12 cellular contexts compared by ENCODE assay signal in the genomic region with DNA sequence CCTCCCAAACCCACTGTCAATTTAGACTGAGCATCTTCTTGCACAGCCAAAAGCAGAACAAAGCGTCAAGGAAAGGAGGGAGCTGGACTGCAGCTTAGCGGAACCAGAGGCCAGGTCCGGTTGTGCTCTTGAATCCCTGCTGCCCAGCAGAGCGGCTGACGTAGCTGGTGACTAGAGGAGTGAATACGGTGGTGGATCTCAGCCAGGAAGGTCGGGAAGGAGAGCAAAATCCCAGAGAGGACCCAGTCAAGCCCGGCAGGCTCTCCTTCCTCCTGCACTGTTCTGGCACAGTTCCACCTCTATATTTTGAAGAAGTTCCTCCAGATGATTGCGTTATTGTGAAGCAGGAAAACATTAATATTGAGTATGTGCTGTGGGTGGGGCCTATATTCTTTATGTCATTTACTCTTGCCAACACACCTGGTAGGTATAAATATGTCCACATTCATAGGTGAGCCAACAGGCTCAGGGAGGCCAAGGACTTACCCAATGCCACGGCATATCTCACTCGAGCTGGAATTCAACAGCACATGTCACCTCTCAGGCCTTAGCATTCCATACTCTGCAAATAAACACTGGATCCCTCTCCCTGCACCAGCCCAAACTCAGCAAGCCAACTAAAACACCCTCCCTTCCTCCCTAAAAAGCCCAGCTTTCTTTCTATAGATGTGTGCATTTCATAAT. TPM values are rescaled to one million over a fixed set of nuclear protein-coding genes. Genes with fewer than 3 reads are reported as not detected.
DNase-seq lines count a peak whose midpoint lies in the region; TF ChIP-seq lines count a peak whose summit lies in the region.
"Had no signal": no experiment of that assay in that cellular context is flagged by ENCODE, and none has a peak within 500 bp of the region (broad histone marks: within the 10 kb centered on the region; RNA-seq: fewer than 3 reads in every experiment).

No MANE protein-coding gene starts in this region.

- H3K4me2 ChIP-seq in MM.1S (ENCODE audit: low read depth, low read length): no peak overlapping the region
- H3K4me2 ChIP-seq in hepatocyte: no peak overlapping the region

- H2AFZ ChIP-seq in MM.1S (ENCODE audit: low read length): no peak overlapping the region
- H2AFZ ChIP-seq in hepatocyte: no peak overlapping the region

- H3K4me3 ChIP-seq in HL-60 (replicated peaks; ENCODE audit: insufficient read depth, low read length): peak overlapping the region; percentile 20
- no peak overlapping the region for H3K4me3 ChIP-seq in left ventricle myocardium inferior
- no peak overlapping the region for H3K4me3 ChIP-seq in sigmoid colon
- H3K4me3 ChIP-seq in MM.1S (ENCODE audit: low read length): no peak overlapping the region
- no peak overlapping the region for H3K4me3 ChIP-seq in hepatocyte

- peaks cover 28% of the 10 kb centered on the region for H3K4me1 ChIP-seq in left ventricle myocardium inferior
- H3K4me1 ChIP-seq in sigmoid colon: peaks cover 0 to 29% (median 13%) of the 10 kb centered on the region in 4 donors
- H3K4me1 ChIP-seq in MM.1S (ENCODE audit: low read length): no peaks in the 10 kb centered on the region
- no peaks in the 10 kb centered on the region for H3K4me1 ChIP-seq in hepatocyte (ENCODE audit: insufficient read depth)

- WGBS in sigmoid colon, 2 donors: 26 to 53% methylated on average over 11 of the region's 11 CpGs
- WGBS in hepatocyte (ENCODE audit: low lambda C conversion rate, missing lambda C conversion rate): 83% methylated on average over 11 of the region's 11 CpGs

- no peak for TF ChIP-seq EP300 in sigmoid colon (IDR thresholded peaks at IDR 0.05)

- TF ChIP-seq CTCF in HL-60 (IDR thresholded peaks at IDR 0.05; ENCODE audit: insufficient read depth, low read length) (no peak), left ventricle myocardium inferior (IDR thresholded peaks at IDR 0.05; ENCODE audit: borderline replicate concordance) (no peak), sigmoid colon (IDR thresholded peaks at IDR 0.05) (no peak), MM.1S (IDR thresholded peaks at IDR 0.05; ENCODE audit: low read length) (no peak), hepatocyte (IDR thresholded peaks at IDR 0.05; ENCODE audit: poor library complexity) (no peak), RWPE1 (conservative IDR thresholded peaks at IDR 0.05; ENCODE audit: low read depth) (no peak)

- TF ChIP-seq POLR2A in sigmoid colon (IDR thresholded peaks at IDR 0.05): no peak

- DNase-seq in HL-60 (ENCODE audit: low read depth in 1 of 2, low spot score in 1 of 2) (peak; percentile 51 to 53), SKM-1 treated with dmso at 0.1 percent for 144 hours (lab: John Stamatoyannopoulos, UW; ENCODE audit: unreplicated experiment) (peak; percentile 83), left ventricle myocardium inferior (peak; percentile 47), sigmoid colon (peak; percentile 74), MM.1S (no peak), hepatocyte (ENCODE audit: low spot score) (no peak), RWPE1 (ENCODE audit: low spot score) (no peak)
- no peak for DNase-seq in stimulated activated CD4-positive, alpha-beta T cell treated with anti-CD3 and anti-CD28 coated beads, Interleukin-2, amount 100 ng/mL, for 48 hours
- DNase-seq: activated CD8-positive, alpha-beta memory T cell treated with anti-CD3 and anti-CD28 coated beads, Interleukin-2, amount 50 U/mL, for 48 hours; central memory CD4-positive, alpha-beta T cell; H9; NCI-H446 had no signal

- H3K9me3 ChIP-seq in left ventricle myocardium inferior (replicated peaks): no peaks in the 10 kb centered on the region
- no peaks in the 10 kb centered on the region for H3K9me3 ChIP-seq in sigmoid colon
- H3K9me3 ChIP-seq in MM.1S (replicated peaks; ENCODE audit: insufficient read depth, low read length): no peaks in the 10 kb centered on the region
- no peaks in the 10 kb centered on the region for H3K9me3 ChIP-seq in hepatocyte (ENCODE audit: low read depth)

- intact Hi-C loops in left ventricle myocardium inferior (cut with micrococcal nuclease): no loop called here
- intact Hi-C loops in sigmoid colon (cut with DNase I): no loop called here

- no peak overlapping the region for H3K9ac ChIP-seq in MM.1S (ENCODE audit: low read length)

- CTCF ChIA-PET in RWPE1 (lab: Yijun Ruan, JAX): no interaction called here

- H3K9me2 ChIP-seq in MM.1S (replicated peaks; ENCODE audit: insufficient read depth, low read length) (no peaks in the 10 kb centered on the region), hepatocyte (replicated peaks; ENCODE audit: insufficient read depth) (no peaks in the 10 kb centered on the region)

- H3K79me2 ChIP-seq in MM.1S (ENCODE audit: low read length) (no peaks in the 10 kb centered on the region), hepatocyte (no peaks in the 10 kb centered on the region)

- H3K27me3 ChIP-seq in HL-60 (ENCODE audit: insufficient read depth, poor library complexity, severe bottlenecking): no peaks in the 10 kb centered on the region
- no peaks in the 10 kb centered on the region for H3K27me3 ChIP-seq in left ventricle myocardium inferior (ENCODE audit: low read depth)
- H3K27me3 ChIP-seq in sigmoid colon: no peaks in the 10 kb centered on the region
- H3K27me3 ChIP-seq in MM.1S (replicated peaks; ENCODE audit: insufficient read depth, low read length): no peaks in the 10 kb centered on the region
- no peaks in the 10 kb centered on the region for H3K27me3 ChIP-seq in hepatocyte

- no peaks in the 10 kb centered on the region for H3F3A ChIP-seq in MM.1S (ENCODE audit: insufficient read depth, low read length)

- H3K27ac ChIP-seq in HL-60 (replicated peaks) (no peak overlapping the region), left ventricle myocardium inferior (replicated peaks) (peak overlapping the region; percentile 51), sigmoid colon (peak overlapping the region in 3 of 4 donors; percentile 15 to 48 (median 45)), MM.1S (ENCODE audit: low read length) (no peak overlapping the region), hepatocyte (no peak overlapping the region), RWPE1 (no peak overlapping the region)

- POLR2A ChIA-PET in RWPE1 (lab: Yijun Ruan, JAX; ENCODE audit: low non-redundant PET): no interaction called here

- no peaks in the 10 kb centered on the region for H3K36me3 ChIP-seq in left ventricle myocardium inferior
- H3K36me3 ChIP-seq in sigmoid colon: no peaks in the 10 kb centered on the region
- no peaks in the 10 kb centered on the region for H3K36me3 ChIP-seq in MM.1S (replicated peaks; ENCODE audit: insufficient read depth, low read length)
- no peaks in the 10 kb centered on the region for H3K36me3 ChIP-seq in hepatocyte (replicated peaks; ENCODE audit: insufficient read depth, low read depth)

- H4K20me1 ChIP-seq in MM.1S (ENCODE audit: insufficient read depth, low read length) (no peaks in the 10 kb centered on the region), hepatocyte (ENCODE audit: insufficient read depth, poor library complexity, severe bottlenecking) (no peaks in the 10 kb centered on the region)

RNA-seq across cellular contexts. Expression of gene ABCB10, which starts 23.6 kb away (rescaled TPM):
- 9.3 TPM for total RNA-seq in left ventricle myocardium inferior
- 10 to 100 TPM; 12.1 to 19.4 (median 16.5) TPM for total RNA-seq in sigmoid colon
- 1 to 10 TPM; 4.4 to 9.6 (median 5.4) TPM for polyA plus RNA-seq in sigmoid colon
- 29.0 and 33.3 TPM in 2 replicates for total RNA-seq in hepatocyte
- 14.6 and 23.4 TPM in 2 replicates for polyA plus RNA-seq in hepatocyte

RNA-seq across cellular contexts. Expression of gene TAF5L, which starts 43.8 kb away (rescaled TPM):
- total RNA-seq in left ventricle myocardium inferior (9.3 TPM), sigmoid colon (10 to 100 TPM; 11.1 to 18.0 (median 15.0) TPM), hepatocyte (13.0 and 14.4 TPM in 2 replicates)
- polyA plus RNA-seq in sigmoid colon (10 to 100 TPM; 10.6 to 13.7 (median 12.0) TPM), hepatocyte (5.4 and 6.8 TPM in 2 replicates)

RNA-seq across cellular contexts. Expression of gene URB2, which starts 43.9 kb away (rescaled TPM):
- total RNA-seq in left ventricle myocardium inferior (3.5 TPM), sigmoid colon (10 to 100 TPM in 1 of 4 donors, 1 to 10 TPM in 3; 4.3 to 11.7 (median 7.4) TPM), hepatocyte (7.2 and 12.4 TPM in 2 replicates)
- polyA plus RNA-seq in sigmoid colon (1 to 10 TPM in 1 of 3 donors, under 1 TPM in 2; 0.60 to 5.2 (median 0.92) TPM), hepatocyte (3.0 and 4.6 TPM in 2 replicates)

Comparison
In these comparisons a context has a peak if more than half of its experiments do, and no peak if none do; other contexts are left out.
1. DNase-seq: peak in HL-60 (2 of 2), SKM-1 treated with dmso at 0.1 percent for 144 hours (single experiment), left ventricle myocardium inferior (single experiment) and sigmoid colon (single experiment); none in MM.1S (single experiment), hepatocyte (single experiment), stimulated activated CD4-positive, alpha-beta T cell treated with anti-CD3 and anti-CD28 coated beads, Interleukin-2, amount 100 ng/mL, for 48 hours (0 of 2) and RWPE1 (single experiment).
2. H3K27ac ChIP-seq: peak in left ventricle myocardium inferior (single experiment) and sigmoid colon (3 of 4); none in HL-60 (single experiment), MM.1S (single experiment), hepatocyte (single experiment) and RWPE1 (single experiment).